21 cellular contexts compared by ENCODE assay signal in the genomic region with DNA sequence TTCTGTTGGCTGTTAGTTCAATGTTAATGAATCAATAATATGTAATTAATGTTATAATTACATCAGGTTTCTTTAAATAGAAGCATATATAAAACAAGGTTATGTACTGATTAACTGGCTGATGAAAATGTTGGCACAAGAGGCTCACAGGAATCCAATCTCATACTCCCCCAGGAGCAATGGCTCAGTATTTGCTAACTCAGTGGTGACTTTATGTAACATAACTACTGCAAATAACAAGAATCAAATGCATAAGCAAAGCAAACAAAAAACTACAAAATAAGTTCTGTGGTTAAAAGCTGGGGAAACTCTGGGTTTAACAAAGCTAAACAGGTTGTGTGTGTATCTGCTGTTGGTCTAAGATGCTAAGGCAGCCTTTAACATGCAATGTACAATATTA. TPM values are rescaled to one million over a fixed set of nuclear protein-coding genes. Genes with fewer than 3 reads are reported as not detected.
DNase-seq lines count a peak whose midpoint lies in the region; ATAC-seq, FAIRE-seq and TF ChIP-seq lines count a peak whose summit lies in the region.
"Had no signal": no experiment of that assay in that cellular context is flagged by ENCODE, and none has a peak within 500 bp of the region (broad histone marks: within the 10 kb centered on the region; RNA-seq: fewer than 3 reads in every experiment).

No MANE protein-coding gene starts in this region.

- no peaks in the 10 kb centered on the region for H3K27me3 ChIP-seq in HepG2 (ENCODE audit: control insufficient read depth in 1 of 2, insufficient read depth in 2 of 2, low read length in 2 of 2)
- H3K27me3 ChIP-seq in right lobe of liver: no peaks in the 10 kb centered on the region
- H3K27me3 ChIP-seq: BLaER1 treated with 17β-estradiol and CSF1 and Interleukin-3, amounts not matched to agents 10 nM and 100 nM; Peyer's patch had no signal

- TF ChIP-seq EP300 in HepG2 (IDR thresholded peaks at IDR 0.05; ENCODE audit: low read depth in 2 of 2, low read length in 2 of 2): no peak
- no peak for TF ChIP-seq EP300 in HepG2 (CRISPR knock-in tag; IDR thresholded peaks at IDR 0.05; ENCODE audit: borderline replicate concordance)

- no peak for FAIRE-seq in HepG2 (lab: Jason Lieb, UNC)
- FAIRE-seq: D721Med, GM12892, H54 had no signal

- H3K79me2 ChIP-seq in HepG2 (ENCODE audit: insufficient read depth, low read length): no peaks in the 10 kb centered on the region

- TF ChIP-seq RAD21 in HepG2 (CRISPR knock-in tag; IDR thresholded peaks at IDR 0.05): no peak

- H2AFZ ChIP-seq in HepG2 (ENCODE audit: low read length): no peak overlapping the region

- TF ChIP-seq CTCF in HepG2 (CRISPR knock-in tag; IDR thresholded peaks at IDR 0.05) (no peak), right lobe of liver (IDR thresholded peaks at IDR 0.05) (no peak), epithelial cell of proximal tubule (conservative IDR thresholded peaks at IDR 0.05; ENCODE audit: low read depth, low read length) (no peak)

- in situ Hi-C loops in HepG2 (cut with HindIII; ENCODE audit: extremely low pct_ligation_motif_present, low pct_unique_long_range_greater_than_20kb): no loop called here

- H3K36me3 ChIP-seq in HepG2 (replicated peaks in 1 of 2; ENCODE audit: control insufficient read depth in 1 of 2, insufficient read depth in 2 of 2, low read length in 2 of 2) (peaks cover 1 to 9% of the 10 kb centered on the region in 2 experiments; a peak in 1 of 5 replicates), right lobe of liver (peaks cover 0 to 26% (median 3%) of the 10 kb centered on the region in 4 donors)

- POLR2A ChIA-PET in HepG2 (lab: Yijun Ruan, JAX): no interaction called here

- intact Hi-C loops in HepG2 (cut with micrococcal nuclease; ENCODE audit: unreplicated experiment) (no loop called here), right lobe of liver (cut with DNase I) (no loop called here), Right ventricle myocardium superior (cut with DNase I) (no loop called here)

- no peak overlapping the region for H3K4me3 ChIP-seq in HepG2 (replicated peaks in 1 of 3; ENCODE audit: insufficient read depth in 1 of 3, low read depth in 2 of 3, low read length in 3 of 3)
- H3K4me3 ChIP-seq in right lobe of liver: no peak overlapping the region
- no peak overlapping the region for H3K4me3 ChIP-seq in epithelial cell of proximal tubule (ENCODE audit: low read depth, low read length)
- H3K4me3 ChIP-seq: BLaER1 treated with 17β-estradiol and CSF1 and Interleukin-3, amounts not matched to agents 10 nM and 100 nM; Peyer's patch; SK-N-MC had no signal

- H3K4me1 ChIP-seq in HepG2 (ENCODE audit: insufficient read depth, low read length) (no peaks in the 10 kb centered on the region), right lobe of liver (no peaks in the 10 kb centered on the region)
- H3K4me1 ChIP-seq: BLaER1 treated with 17β-estradiol and CSF1 and Interleukin-3, amounts not matched to agents 10 nM and 100 nM; Peyer's patch had no signal

- H3K4me2 ChIP-seq in HepG2 (ENCODE audit: low read depth, low read length): no peak overlapping the region
- H3K4me2 ChIP-seq: BLaER1 treated with 17β-estradiol and CSF1 and Interleukin-3, amounts not matched to agents 10 nM and 100 nM had no signal

- H3K9ac ChIP-seq in HepG2 (ENCODE audit: insufficient read depth, low read depth, low read length): no peak overlapping the region
- H3K9ac ChIP-seq: BLaER1 treated with 17β-estradiol and CSF1 and Interleukin-3, amounts not matched to agents 10 nM and 100 nM had no signal

- H3K9me3 ChIP-seq in HepG2 (ENCODE audit: low read length) (no peaks in the 10 kb centered on the region), right lobe of liver (no peaks in the 10 kb centered on the region)
- H3K9me3 ChIP-seq: Peyer's patch had no signal

- DNase-seq in HepG2 (ENCODE audit: low spot score) (peak; percentile 9), right lobe of liver (no peak), epithelial cell of proximal tubule (ENCODE audit: low read depth) (peak; percentile 4), iris pigment epithelial cell (ENCODE audit: low read depth) (peak; percentile 22), nucleus accumbens (lab: John Stamatoyannopoulos, UW) (no peak), Right ventricle myocardium superior (no peak), NCI-H2171 (lab: John Stamatoyannopoulos, UW) (no peak)
- DNase-seq: 8988T; CD8-positive, alpha-beta memory T cell; Kasumi-1; NCI-H1092 treated with DMSO at 0.1 percent for 48 hours; NCI-H146; NCI-H2081 treated with DMSO at 0.1 percent for 48 hours; Peyer's patch had no signal

- CTCF ChIA-PET in HepG2 (lab: Yijun Ruan, JAX; ENCODE audit: low intra/inter-chr PET ratio, low total read pairs): no interaction called here

- no peak overlapping the region for H3K27ac ChIP-seq in HepG2 (ENCODE audit: extremely low read length, insufficient read depth, low read length)
- H3K27ac ChIP-seq in right lobe of liver: no peak overlapping the region
- H3K27ac ChIP-seq: BLaER1 treated with 17β-estradiol and CSF1 and Interleukin-3, amounts not matched to agents 10 nM and 100 nM; Peyer's patch; SK-N-MC had no signal

- no TSS peak for BruUV-seq in HepG2 (replicated peaks; lab: Mats Ljungman, UMichigan)

- no peak for ATAC-seq in HepG2
- no peak for ATAC-seq in right lobe of liver
- ATAC-seq in Right ventricle myocardium superior (ENCODE audit: poor library complexity): no peak
- ATAC-seq in GM19328 (IDR thresholded peaks at IDR 0.05; ENCODE audit: unreplicated experiment): no peak
- ATAC-seq: Right ventricle myocardium inferior had no signal

- no peaks in the 10 kb centered on the region for H4K20me1 ChIP-seq in HepG2 (ENCODE audit: insufficient read depth, low read length)
- H4K20me1 ChIP-seq: BLaER1 treated with 17β-estradiol and CSF1 and Interleukin-3, amounts not matched to agents 10 nM and 100 nM had no signal

- TF ChIP-seq POLR2A in HepG2 (IDR thresholded peaks at IDR 0.05; ENCODE audit: insufficient read depth in 1 of 2, low read depth in 2 of 2, low read length in 2 of 2) (no peak), right lobe of liver (IDR thresholded peaks at IDR 0.05) (no peak)

TF ChIP-seq in HepG2, 621 proteins besides CTCF, POLR2A, EP300 and RAD21:
- TF ChIP-seq, protein P1, sequence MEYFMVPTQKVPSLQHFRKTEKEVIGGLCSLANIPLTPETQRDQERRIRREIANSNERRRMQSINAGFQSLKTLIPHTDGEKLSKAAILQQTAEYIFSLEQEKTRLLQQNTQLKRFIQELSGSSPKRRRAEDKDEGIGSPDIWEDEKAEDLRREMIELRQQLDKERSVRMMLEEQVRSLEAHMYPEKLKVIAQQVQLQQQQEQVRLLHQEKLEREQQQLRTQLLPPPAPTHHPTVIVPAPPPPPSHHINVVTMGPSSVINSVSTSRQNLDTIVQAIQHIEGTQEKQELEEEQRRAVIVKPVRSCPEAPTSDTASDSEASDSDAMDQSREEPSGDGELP (IDR thresholded peaks at IDR 0.05; ENCODE audit: borderline replicate concordance, low read depth): no peak

RNA-seq across cellular contexts. Expression of a gene that starts 27.7 kb away (rescaled TPM):
- total RNA-seq in HepG2 (2016; rRNA removed; fragmentation: Illumina TruSeq; extraction: Trizol) (7.4 and 11.5 TPM in 2 replicates), right lobe of liver (1 to 10 TPM; 3.6 to 6.2 (median 5.3) TPM), epithelial cell of proximal tubule (4.7 and 8.2 TPM in 2 replicates), Right ventricle myocardium superior (8.0 TPM)
- total RNA-seq in HepG2 (2016; cell fraction: cytosol; rRNA removed; fragmentation: Illumina TruSeq; extraction: Trizol; ENCODE audit: low read depth): 0.79 and 0.91 TPM in 2 replicates
- 8.2 and 11.6 TPM in 2 replicates for total RNA-seq in HepG2 (2016; cell fraction: insoluble cytoplasmic fraction; rRNA removed; fragmentation: Illumina TruSeq; extraction: Trizol)
- total RNA-seq in HepG2 (2016; cell fraction: membrane; rRNA removed; fragmentation: Illumina TruSeq; extraction: Trizol): 3.6 and 4.9 TPM in 2 replicates
- total RNA-seq in HepG2 (2016; cell fraction: nucleus; rRNA removed; fragmentation: Illumina TruSeq; extraction: Trizol): 6.6 and 8.6 TPM in 2 replicates
- 4.5 and 4.9 TPM in 2 replicates for polyA plus RNA-seq in HepG2 (2011; rRNA removed)
- 1.6 and 3.0 TPM in 2 replicates for polyA plus RNA-seq in HepG2 (2011; cell fraction: cytosol; rRNA removed)
- polyA plus RNA-seq in HepG2 (2011; cell fraction: nucleus; rRNA removed): 1.5 and 2.6 TPM in 2 replicates
- polyA plus RNA-seq in HepG2 (2012): 5.6 and 5.8 TPM in 2 replicates
- 0.46 and 0.57 TPM in 2 replicates for polyA plus RNA-seq in HepG2 (2016; cell fraction: cytosol; fragmentation: Illumina TruSeq; extraction: Trizol; ENCODE audit: low read depth)
- polyA plus RNA-seq in HepG2 (2016; cell fraction: insoluble cytoplasmic fraction; fragmentation: Illumina TruSeq; extraction: Trizol; ENCODE audit: low read depth): 9.0 and 11.2 TPM in 2 replicates
- polyA plus RNA-seq in HepG2 (2016; cell fraction: membrane; fragmentation: Illumina TruSeq; extraction: Trizol; ENCODE audit: low read depth): 1.5 and 2.4 TPM in 2 replicates
- polyA plus RNA-seq in HepG2 (2016; cell fraction: nucleus; fragmentation: Illumina TruSeq; extraction: Trizol; ENCODE audit: insufficient read depth, low read depth): 9.2 and 9.4 TPM in 2 replicates
- 1.4 and 2.2 TPM in 2 replicates for polyA minus RNA-seq in HepG2 (2011; rRNA and poly(A)+ RNA removed; ENCODE audit: low replicate concordance)
- 4.0 and 5.0 TPM in 2 replicates for polyA minus RNA-seq in HepG2 (2011; cell fraction: cytosol; rRNA and poly(A)+ RNA removed)
- 7.1 and 8.7 TPM in 2 replicates for polyA minus RNA-seq in HepG2 (2011; cell fraction: nucleus; rRNA and poly(A)+ RNA removed)

Comparison
In these comparisons a context has a peak if more than half of its experiments do, and no peak if none do; other contexts are left out.
1. DNase-seq: peak in HepG2 (single experiment), epithelial cell of proximal tubule (single experiment) and iris pigment epithelial cell (single experiment); none in right lobe of liver (0 of 3), nucleus accumbens (0 of 56), Right ventricle myocardium superior (single experiment) and NCI-H2171 (single experiment).